Comparison of ENCODE assay signal across 9 cellular contexts in genomic region chr7:120402368-120402767, GRCh38.
DNase-seq lines count a peak whose midpoint lies in the region; ATAC-seq lines count a peak whose summit lies in the region.
"Had no signal": no experiment of that assay in that cellular context is flagged by ENCODE, and none has a peak within 500 bp of the region (broad histone marks: within the 10 kb centered on the region; RNA-seq: fewer than 3 reads in every experiment).

No MANE protein-coding gene starts in this region.

- DNase-seq in adipocyte (ENCODE audit: low read depth) (no peak), putamen (ENCODE audit: low spot score) (peak; percentile 40), NCI-H82 treated with DMSO at 0.1 percent for 48 hours (lab: John Stamatoyannopoulos, UW; ENCODE audit: unreplicated experiment) (no peak), AG08395 (ENCODE audit: low spot score) (no peak)
- DNase-seq in stimulated activated naive CD4-positive, alpha-beta T cell (lab: John Stamatoyannopoulos, UW) = no peak
- DNase-seq: activated naive CD8-positive, alpha-beta T cell treated with anti-CD3 and anti-CD28 coated beads, Interleukin-2, amount 10 ng/mL, durations not matched to agents 7 days and 5 days; NCI-H1105 had no signal

- no peaks in the 10 kb centered on the region for H3K9me3 ChIP-seq in adipocyte (ENCODE audit: control insufficient read depth, low read length)

- H3K27me3 ChIP-seq in adipocyte (replicated peaks; ENCODE audit: control insufficient read depth, insufficient read depth, low read length) = no peaks in the 10 kb centered on the region

- ATAC-seq in GM19372 (IDR thresholded peaks at IDR 0.05; ENCODE audit: low read depth, unreplicated experiment) (peak; percentile 50), HG02938 (IDR thresholded peaks at IDR 0.05; ENCODE audit: unreplicated experiment) (peak; percentile 61)

- no peak overlapping the region for H3K9ac ChIP-seq in adipocyte (ENCODE audit: low read length)

- H3K36me3 ChIP-seq in adipocyte (ENCODE audit: control insufficient read depth, insufficient read depth, low read length, severe bottlenecking) = no peaks in the 10 kb centered on the region

- H3K4me3 ChIP-seq in adipocyte (ENCODE audit: low read length) = peak overlapping the region; percentile 31

- peaks cover 6% of the 10 kb centered on the region for H3K4me1 ChIP-seq in adipocyte (ENCODE audit: control insufficient read depth, insufficient read depth, low read length)
